8 cellular contexts compared by ENCODE assay signal in the genomic region with DNA sequence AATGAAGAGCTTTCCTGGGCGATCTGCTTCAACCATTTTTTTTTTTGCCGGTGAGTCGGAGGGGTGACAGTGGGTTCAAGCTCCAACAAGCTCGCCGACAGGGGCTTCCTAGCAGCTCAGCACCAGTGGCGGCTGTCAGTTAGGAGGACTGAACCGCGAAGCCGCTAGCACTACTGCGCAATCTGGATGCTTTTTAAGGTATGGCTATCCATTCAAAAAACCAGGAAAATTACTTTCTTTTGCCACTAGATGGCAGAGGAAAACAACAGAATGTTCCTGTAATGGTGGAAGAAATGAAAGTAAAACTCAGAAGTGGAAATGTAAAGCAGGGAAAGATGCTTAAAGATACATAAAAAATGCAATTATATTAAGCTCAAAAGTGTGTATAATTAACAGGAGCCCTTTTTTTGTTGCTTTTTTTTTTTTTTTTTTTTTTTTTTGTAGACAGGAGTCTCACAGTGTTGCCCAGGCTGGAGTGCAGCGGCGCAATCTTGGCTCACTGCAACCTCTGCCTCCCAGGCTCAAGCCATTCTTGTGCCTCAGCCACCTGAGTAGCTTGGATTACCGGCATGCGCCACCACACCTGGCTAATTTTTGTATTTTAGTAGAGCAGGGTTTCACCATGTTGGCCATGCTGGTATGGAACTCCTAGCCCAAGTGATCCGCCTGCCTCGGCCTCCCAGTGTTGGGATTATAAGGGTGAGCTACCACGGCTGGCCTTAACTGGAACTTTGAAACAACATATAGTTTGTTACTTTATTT. TPM values are rescaled to one million over a fixed set of nuclear protein-coding genes. Genes with fewer than 3 reads are reported as not detected.
A peak's percentile ranks its signal among the peaks of the same experiment; 100 is the strongest.
DNase-seq lines count a peak whose midpoint lies in the region; FAIRE-seq and TF ChIP-seq lines count a peak whose summit lies in the region.

No MANE protein-coding gene starts in this region.

- no peak overlapping the region for H3T11ph ChIP-seq in H9 (ENCODE audit: low read length)

- H3K27ac ChIP-seq in H9 (ENCODE audit: insufficient read length, low read depth, low read length), result no peak overlapping the region

- no peaks in the 10 kb centered on the region for H3K23me2 ChIP-seq in H9 (ENCODE audit: insufficient read length, low read depth, low read length, poor library complexity, severe bottlenecking)

- H3K27me3 Mint-ChIP-seq in H9 (ENCODE audit: low read depth), result no peaks in the 10 kb centered on the region

- H3K23ac ChIP-seq in H9 (ENCODE audit: insufficient read length, low read depth, low read length), result no peak overlapping the region

- no peak overlapping the region for H3K4me3 Mint-ChIP-seq in H9

- H2AFZ ChIP-seq in H9 (ENCODE audit: low read length), result no peak overlapping the region

- H3K4me1 Mint-ChIP-seq in H9, result peaks cover 0 to 14% of the 10 kb centered on the region in 2 experiments; a peak in 2 of 4 replicates

- H2BK5ac ChIP-seq in H9 (ENCODE audit: insufficient read length, low read length), result no peak overlapping the region

- no peak overlapping the region for H2BK12ac ChIP-seq in H9 (ENCODE audit: insufficient read length, low read depth, low read length)

- H3K36me3 Mint-ChIP-seq in H9 (ENCODE audit: insufficient read depth in 1 of 3, low read depth in 3 of 3), result peaks cover 30 to 50% (median 46%) of the 10 kb centered on the region in 3 experiments

- H3K14ac ChIP-seq in H9 (ENCODE audit: insufficient read depth, low read length), result no peak overlapping the region

- no peak overlapping the region for H2AK5ac ChIP-seq in H9 (ENCODE audit: insufficient read length, low read length)

- FAIRE-seq in D721Med (lab: Jason Lieb, UNC), result no peak

- no peak overlapping the region for H3K18ac ChIP-seq in H9 (ENCODE audit: insufficient read length, low read depth, low read length)

- no peaks in the 10 kb centered on the region for H3K27me3 ChIP-seq in H9 (ENCODE audit: insufficient read depth, low read length)

- H4K8ac ChIP-seq in H9 (replicated peaks; ENCODE audit: insufficient read length, low read depth, low read length), result no peak overlapping the region

- no peak overlapping the region for H3K4ac ChIP-seq in H9 (ENCODE audit: low read depth, low read length)

- peaks cover 3% of the 10 kb centered on the region for H4K20me1 ChIP-seq in H9 (ENCODE audit: control insufficient read depth, insufficient read depth, insufficient read length)

- no peak overlapping the region for H2BK20ac ChIP-seq in H9 (ENCODE audit: low read depth, low read length, poor library complexity, severe bottlenecking)

- H3K4me1 ChIP-seq in H9 (ENCODE audit: insufficient read depth, low read length), result no peaks in the 10 kb centered on the region; the same call in 1 of the 2 replicates

- peak; percentile 45 for TF ChIP-seq CTCF in D721Med (IDR thresholded peaks at IDR 0.05; ENCODE audit: insufficient read depth, missing control alignments)
- peak; percentile 74 for TF ChIP-seq CTCF in H9 (conservative IDR thresholded peaks at IDR 0.05)

- no peak overlapping the region for H4K5ac ChIP-seq in H9 (ENCODE audit: insufficient read length, low read depth, low read length)

- no peaks in the 10 kb centered on the region for H3K9me3 ChIP-seq in H9 (ENCODE audit: control insufficient read depth, low read depth, low read length)

- peak overlapping the region in 2 of 3 experiments; percentile 45 to 91; a peak in 3 of 7 replicates for H3K27ac Mint-ChIP-seq in H9

- DNase-seq in D721Med (ENCODE audit: insufficient read length, low spot score), result no peak
- no peak for DNase-seq in H9
- DNase-seq in NCI-H526 (lab: John Stamatoyannopoulos, UW), result peak; percentile 57 to 78
- peak; percentile 24 for DNase-seq in activated naive CD4-positive, alpha-beta T cell treated with anti-CD3 and anti-CD28 coated beads, Interleukin-2, amount 50 U/mL, for 16 hours
- DNase-seq in germinal center (ENCODE audit: low spot score), result peak; percentile 66
- DNase-seq in putamen (ENCODE audit: low spot score), result peak; percentile 57
- DNase-seq in DMS153 treated with DMSO at 0.1 percent for 48 hours (lab: John Stamatoyannopoulos, UW; ENCODE audit: unreplicated experiment), result no peak
- no peak for DNase-seq in activated CD4-positive, CD25-positive, alpha-beta regulatory T cell (lab: John Stamatoyannopoulos, UW)

- no peak overlapping the region for H3K56ac ChIP-seq in H9 (ENCODE audit: insufficient read length, low read depth, low read length)

- H3K79me2 ChIP-seq in H9 (ENCODE audit: insufficient read depth, low read length), result peaks cover 15% of the 10 kb centered on the region; the same call in 1 of the 2 replicates

- H3K9ac ChIP-seq in H9 (ENCODE audit: extremely low read depth, insufficient read length, low read length), result no peak overlapping the region

- H2BK120ac ChIP-seq in H9 (ENCODE audit: low read depth, low read length, poor library complexity, severe bottlenecking), result no peak overlapping the region

- H3K4me2 ChIP-seq in H9 (ENCODE audit: insufficient read depth, insufficient read length, low read length), result no peak overlapping the region

- no peak overlapping the region for H4K91ac ChIP-seq in H9 (ENCODE audit: insufficient read length, low read depth, low read length)

- peaks cover 16% of the 10 kb centered on the region for H3K79me1 ChIP-seq in H9 (ENCODE audit: insufficient read depth, low read depth, low read length, poor library complexity, severe bottlenecking)

- H2BK15ac ChIP-seq in H9 (ENCODE audit: low read depth, low read length), result no peak overlapping the region

- no CpG with 5 or more reads among the region's 17 CpGs for WGBS in H9 (ENCODE audit: extremely low coverage, insufficient read length, low lambda C conversion rate)

- no peaks in the 10 kb centered on the region for H3K9me3 Mint-ChIP-seq in H9

RNA-seq across cellular contexts. Expression of a gene that starts 8.5 kb away (rescaled TPM):
- total RNA-seq in H9 (2021), result 53.3 and 56.1 TPM in 2 replicates

RNA-seq across cellular contexts. Expression of a gene that starts 8.5 kb away (rescaled TPM):
- 35.3 and 35.4 TPM in 2 replicates for total RNA-seq in H9 (2021)

RNA-seq across cellular contexts. Expression of a gene that starts 38.7 kb away (rescaled TPM):
- not detected in 2 replicates for total RNA-seq in H9 (2021)

Comparison
In these comparisons a context has a peak if more than half of its experiments do, and no peak if none do; other contexts are left out.
1. DNase-seq: peak in NCI-H526 (2 of 2), activated naive CD4-positive, alpha-beta T cell treated with anti-CD3 and anti-CD28 coated beads, Interleukin-2, amount 50 U/mL, for 16 hours (single experiment), germinal center (single experiment) and putamen (single experiment); none in D721Med (single experiment), H9 (single experiment), DMS153 treated with DMSO at 0.1 percent for 48 hours (single experiment) and activated CD4-positive, CD25-positive, alpha-beta regulatory T cell (0 of 4).